17 cellular contexts compared by ENCODE assay signal in the genomic region with DNA sequence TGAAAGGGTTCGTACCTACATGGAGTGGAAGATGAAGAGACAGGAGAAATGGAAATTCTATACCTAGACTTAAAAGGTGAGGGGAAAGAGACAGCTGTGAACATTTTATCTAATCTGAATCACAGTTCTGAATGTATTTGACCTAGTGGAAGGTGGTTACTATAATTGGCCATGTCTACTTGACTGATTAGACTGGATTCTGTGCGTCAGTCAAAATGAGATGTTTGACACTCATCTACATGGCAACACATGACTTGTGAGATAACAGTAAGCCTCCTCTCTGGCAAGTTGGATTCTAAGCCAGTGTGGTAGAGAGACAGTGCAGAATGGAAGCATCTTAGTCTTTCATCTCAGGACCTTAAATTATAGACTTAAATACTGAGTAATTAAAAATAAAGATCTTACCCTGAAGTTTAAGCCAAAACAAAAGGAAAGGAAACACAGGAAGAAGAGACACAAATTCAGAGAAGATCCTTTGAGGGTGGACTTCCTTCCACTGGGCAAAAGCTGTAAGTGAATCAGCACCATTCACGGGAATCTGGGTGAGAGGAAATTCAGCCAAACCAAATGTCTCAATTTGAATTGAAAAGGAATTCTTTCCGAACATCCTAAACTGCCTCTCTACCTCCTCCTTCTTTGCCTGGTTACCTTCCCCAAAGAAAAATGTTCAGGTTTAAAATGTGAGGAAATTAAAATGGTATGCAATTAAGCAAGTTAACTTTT.
"Had no signal": no experiment of that assay in that cellular context is flagged by ENCODE, and none has a peak within 500 bp of the region (broad histone marks: within the 10 kb centered on the region; RNA-seq: fewer than 3 reads in every experiment).

No MANE protein-coding gene starts in this region.

- DNase-seq: activated CD4-positive, alpha-beta T cell treated with anti-CD3 and anti-CD28 coated beads for 1 hour; activated CD4-positive, alpha-beta T cell treated with anti-CD3 and anti-CD28 coated beads, Interleukin-2, amount 50 U/mL, for 4 hours; activated naive CD4-positive, alpha-beta T cell treated with anti-CD3 and anti-CD28 coated beads for 36 hours; activated naive CD8-positive, alpha-beta T cell treated with anti-CD3 and anti-CD28 coated beads, Interleukin-2, amount 50 U/mL, for 24 hours; activated T-cell treated with anti-CD3 and anti-CD28 coated beads for 4 hours; esophagus squamous epithelium; hippocampal formation; nephron progenitor cell; sigmoid colon; spleen; T-cell; T1000 had no signal

- H3K4me3 ChIP-seq: ascending aorta, esophagus squamous epithelium, prostate gland, sigmoid colon, spleen, suprapubic skin had no signal

- H3K9me3 ChIP-seq: esophagus squamous epithelium, prostate gland, sigmoid colon, suprapubic skin had no signal

- H3K9me3 Mint-ChIP-seq: activated naive CD4-positive, alpha-beta T cell treated with anti-CD3 and anti-CD28 coated beads for 36 hours; stimulated activated naive CD8-positive, alpha-beta T cell treated with anti-CD3 and anti-CD28 coated beads, Interleukin-15, Interleukin-2, amounts not matched to agents 100 ng/mL and 50 ng/mL, for 24 hours had no signal

- H3K4me3 Mint-ChIP-seq: activated naive CD4-positive, alpha-beta T cell treated with anti-CD3 and anti-CD28 coated beads for 36 hours; activated naive CD8-positive, alpha-beta T cell treated with anti-CD3 and anti-CD28 coated beads, Interleukin-2, amount 50 U/mL, for 24 hours; nephron progenitor cell; stimulated activated naive CD8-positive, alpha-beta T cell treated with anti-CD3 and anti-CD28 coated beads, Interleukin-15, Interleukin-2, amounts not matched to agents 100 ng/mL and 50 ng/mL, for 24 hours; T-cell; type B pancreatic cell had no signal

- H3K27me3 ChIP-seq: ascending aorta, esophagus squamous epithelium, sigmoid colon, spleen, suprapubic skin had no signal

- H3K27ac Mint-ChIP-seq: activated naive CD4-positive, alpha-beta T cell treated with anti-CD3 and anti-CD28 coated beads for 36 hours; activated naive CD8-positive, alpha-beta T cell treated with anti-CD3 and anti-CD28 coated beads, Interleukin-2, amount 50 U/mL, for 24 hours; nephron progenitor cell; stimulated activated naive CD8-positive, alpha-beta T cell treated with anti-CD3 and anti-CD28 coated beads, Interleukin-15, Interleukin-2, amounts not matched to agents 100 ng/mL and 50 ng/mL, for 24 hours; T-cell; type B pancreatic cell had no signal

- H3K4me1 Mint-ChIP-seq: nephron progenitor cell, T-cell had no signal

- H3K4me1 ChIP-seq: ascending aorta, esophagus squamous epithelium, prostate gland, suprapubic skin had no signal

- H3K36me3 ChIP-seq: prostate gland had no signal

- ATAC-seq: activated naive CD8-positive, alpha-beta T cell treated with anti-CD3 and anti-CD28 coated beads, Interleukin-2, amount 50 U/mL, for 24 hours; T-cell had no signal

- H3K27me3 Mint-ChIP-seq: activated naive CD8-positive, alpha-beta T cell treated with anti-CD3 and anti-CD28 coated beads, Interleukin-2, amount 50 U/mL, for 24 hours; stimulated activated naive CD8-positive, alpha-beta T cell treated with anti-CD3 and anti-CD28 coated beads, Interleukin-15, Interleukin-2, amounts not matched to agents 100 ng/mL and 50 ng/mL, for 24 hours; T-cell; type B pancreatic cell had no signal

- H3K27ac ChIP-seq: ascending aorta, esophagus squamous epithelium, prostate gland, spleen, suprapubic skin had no signal
